Comparison of ENCODE assay signal across 1 cellular context in genomic region chr22:19151329-19152191, GRCh38.
TF ChIP-seq lines count a peak whose summit lies in the region.

No MANE protein-coding gene starts in this region.

TF ChIP-seq in K562, 482 proteins besides CTCF, POLR2A, EP300 and RAD21 (continues in another document):
- 0 out of 2 replicates have a peak, but pooled peaks have one; percentile 9 for TF ChIP-seq JUNB (CRISPR knock-in tag; conservative IDR thresholded peaks at IDR 0.05)
- TF ChIP-seq HOXB6 (CRISPR knock-in tag; IDR thresholded peaks at IDR 0.05; ENCODE audit: borderline replicate concordance) = no peak
- TF ChIP-seq DEAF1 (CRISPR knock-in tag; IDR thresholded peaks at IDR 0.05) = no peak
- 0 out of 2 replicates have a peak, but pooled peaks have one; percentile 28 for TF ChIP-seq ZBTB40 (IDR thresholded peaks at IDR 0.05)
- TF ChIP-seq ZBTB40 (CRISPR knock-in tag; IDR thresholded peaks at IDR 0.05) = no peak
- TF ChIP-seq ZNF79 (CRISPR knock-in tag; IDR thresholded peaks at IDR 0.05; ENCODE audit: low read depth) = no peak
- no peak for TF ChIP-seq ZNF785 (CRISPR knock-in tag; IDR thresholded peaks at IDR 0.05)
- TF ChIP-seq ZNF77 (CRISPR knock-in tag; IDR thresholded peaks at IDR 0.05) = no peak
- TF ChIP-seq MCM7 (IDR thresholded peaks at IDR 0.05) = peak in 1 of 2 experiments; percentile 99; a peak in 2 of 4 replicates
- TF ChIP-seq MTF1 (CRISPR knock-in tag; IDR thresholded peaks at IDR 0.05; ENCODE audit: borderline replicate concordance) = peak; percentile 69; the same call in 1 of the 2 replicates
- 0 out of 2 replicates have a peak, but pooled peaks have one; percentile 10 for TF ChIP-seq ETV1 (tag; conservative IDR thresholded peaks at IDR 0.05; ENCODE audit: low read depth)
- TF ChIP-seq SMARCA5 (IDR thresholded peaks at IDR 0.05) = peak; percentile 97
- TF ChIP-seq CC2D1A (IDR thresholded peaks at IDR 0.05) = no peak
- TF ChIP-seq PTBP1 (IDR thresholded peaks at IDR 0.05; ENCODE audit: low read depth, low read length) = peak; percentile 92; the same call in 1 of the 2 replicates
- peak; percentile 52; the same call in 1 of the 2 replicates for TF ChIP-seq RUNX1 (IDR thresholded peaks at IDR 0.05; ENCODE audit: low read depth)
- TF ChIP-seq HLTF (IDR thresholded peaks at IDR 0.05) = peak; percentile 98
- TF ChIP-seq MTA1 (IDR thresholded peaks at IDR 0.05; ENCODE audit: borderline replicate concordance) = peak; percentile 23; the same call in 1 of the 2 replicates
- TF ChIP-seq KLF6 (CRISPR knock-in tag; IDR thresholded peaks at IDR 0.05; ENCODE audit: borderline replicate concordance) = no peak
- TF ChIP-seq NFE2 (IDR thresholded peaks at IDR 0.05; ENCODE audit: low read depth) = no peak
- TF ChIP-seq BCL6 (CRISPR knock-in tag; IDR thresholded peaks at IDR 0.05) = no peak
- TF ChIP-seq SMAD2 (IDR thresholded peaks at IDR 0.05; ENCODE audit: low read depth, low read length) = no peak
- peak; percentile 95 for TF ChIP-seq BCOR (IDR thresholded peaks at IDR 0.05)
- TF ChIP-seq VEZF1 (CRISPR knock-in tag; IDR thresholded peaks at IDR 0.05) = no peak
- TF ChIP-seq CEBPZ (IDR thresholded peaks at IDR 0.05; ENCODE audit: borderline replicate concordance, low read depth, low read length) = peak; percentile 63; the same call in 1 of the 2 replicates
- TF ChIP-seq CHD4 (IDR thresholded peaks at IDR 0.05; ENCODE audit: insufficient read depth, insufficient replicate concordance, low read depth, low read length, poor library complexity, severe bottlenecking) = peak; percentile 71
- TF ChIP-seq MCM3 (IDR thresholded peaks at IDR 0.05) = peak; percentile 90
- 0 out of 4 replicates have a peak, but pooled peaks of 1 of the 2 experiments have one; percentile 35 for TF ChIP-seq HDAC1 (IDR thresholded peaks at IDR 0.05)
- no peak for TF ChIP-seq IRF9 (tag; IDR thresholded peaks at IDR 0.05)
- TF ChIP-seq TRIM28 (IDR thresholded peaks at IDR 0.05) = peak; percentile 54; the same call in 1 of the 2 replicates
- TF ChIP-seq HOMEZ (CRISPR knock-in tag; IDR thresholded peaks at IDR 0.05) = peak; percentile 45; the same call in 1 of the 2 replicates
- TF ChIP-seq RCOR1 (IDR thresholded peaks at IDR 0.05; ENCODE audit: borderline replicate concordance in 1 of 2, low read depth in 2 of 2, low read length in 2 of 2) = peak in 1 of 2 experiments; percentile 71; a peak in 2 of 4 replicates
- no peak for TF ChIP-seq NCOR1 (IDR thresholded peaks at IDR 0.05)
- TF ChIP-seq HDAC2 (IDR thresholded peaks at IDR 0.05) = no peak
- no peak for TF ChIP-seq ZNF668 (CRISPR knock-in tag; IDR thresholded peaks at IDR 0.05)
- TF ChIP-seq CBX3 (IDR thresholded peaks at IDR 0.05; ENCODE audit: borderline replicate concordance in 1 of 2, low read length in 2 of 2) = peak in 1 of 2 experiments; percentile 84; a peak in 2 of 3 replicates
- no peak for TF ChIP-seq ID3 (CRISPR knock-in tag; IDR thresholded peaks at IDR 0.05)
- 0 out of 2 replicates have a peak, but pooled peaks have one; percentile 14 for TF ChIP-seq ID3 (tag; IDR thresholded peaks at IDR 0.05)
- TF ChIP-seq MCM2 (IDR thresholded peaks at IDR 0.05; ENCODE audit: low read depth) = 0 out of 2 replicates have a peak, but pooled peaks have one; percentile 25
- no peak for TF ChIP-seq BDP1 (IDR thresholded peaks at IDR 0.05; ENCODE audit: insufficient read depth, insufficient read length)
- TF ChIP-seq RBBP5 (IDR thresholded peaks at IDR 0.05; ENCODE audit: borderline replicate concordance, insufficient read depth, low read length, poor library complexity, severe bottlenecking) = peak; percentile 46
- no peak for TF ChIP-seq ZBTB1 (CRISPR knock-in tag; IDR thresholded peaks at IDR 0.05; ENCODE audit: borderline replicate concordance, low read depth)
- TF ChIP-seq PCBP1 (IDR thresholded peaks at IDR 0.05; ENCODE audit: low read depth, low read length, poor library complexity, severe bottlenecking) = no peak
- TF ChIP-seq SAP30 (IDR thresholded peaks at IDR 0.05; ENCODE audit: borderline replicate concordance, insufficient read depth, low read depth, low read length, poor library complexity, severe bottlenecking) = peak; percentile 20
- 0 out of 2 replicates have a peak, but pooled peaks have one; percentile 5 for TF ChIP-seq ZBTB26 (CRISPR knock-in tag; IDR thresholded peaks at IDR 0.05)
- 0 out of 2 replicates have a peak, but pooled peaks have one; percentile 36 for TF ChIP-seq CTBP1 (IDR thresholded peaks at IDR 0.05; ENCODE audit: borderline replicate concordance)
